1 cellular context compared by ENCODE assay signal in genomic region chr6:13697857-13698256, GRCh38.
TF ChIP-seq lines count a peak whose summit lies in the region.

No MANE protein-coding gene starts in this region.

TF ChIP-seq in K562, 482 proteins besides CTCF, POLR2A, EP300 and RAD21:
- TF ChIP-seq ATF3 (IDR thresholded peaks at IDR 0.05) (peak; percentile 21; the same call in 1 of the 2 replicates), ATF3 (CRISPR knock-in tag; conservative IDR thresholded peaks at IDR 0.05) (no peak), MLLT1 (IDR thresholded peaks at IDR 0.05) (no peak), ZNF134 (CRISPR knock-in tag; conservative IDR thresholded peaks at IDR 0.05) (no peak)
